Comparison of ENCODE assay signal across 2 cellular contexts in genomic region chr16:11564046-11564926, GRCh38.
TF ChIP-seq lines count a peak whose summit lies in the region.

No MANE protein-coding gene starts in this region.

TF ChIP-seq in liver, 16 proteins besides CTCF, POLR2A, EP300 and RAD21 (continued from another document):
- TF ChIP-seq ATF3 (IDR thresholded peaks at IDR 0.05) (no peak), ZBTB33 (IDR thresholded peaks at IDR 0.05) (no peak), JUND (IDR thresholded peaks at IDR 0.05) (no peak), EGR1 (IDR thresholded peaks at IDR 0.05; ENCODE audit: low read depth in 2 of 2) (no peak), MAX (IDR thresholded peaks at IDR 0.05) (no peak), GABPA (IDR thresholded peaks at IDR 0.05 in 1 of 2, conservative IDR thresholded peaks at IDR 0.05 in 1 of 2) (no peak), NR2F2 (IDR thresholded peaks at IDR 0.05) (peak; percentile 58), HNF4G (IDR thresholded peaks at IDR 0.05) (peak; percentile 16), RXRA (IDR thresholded peaks at IDR 0.05) (peak; percentile 48 to 60)

TF ChIP-seq in SK-N-SH, 30 proteins besides CTCF, POLR2A, EP300 and RAD21 (continued from another document):
- TF ChIP-seq EZH2phosphoT487 (IDR thresholded peaks at IDR 0.05; ENCODE audit: borderline replicate concordance, low read depth), result no peak
- no peak for TF ChIP-seq TCF12 (IDR thresholded peaks at IDR 0.05)
- no peak for TF ChIP-seq NRF1 (IDR thresholded peaks at IDR 0.05; ENCODE audit: low read depth, low read length)
- no peak for TF ChIP-seq TEAD4 (IDR thresholded peaks at IDR 0.05; ENCODE audit: borderline replicate concordance, insufficient read depth)
- no peak for TF ChIP-seq GATA2 (CRISPR knock-in tag; IDR thresholded peaks at IDR 0.05)
- TF ChIP-seq RCOR1 (IDR thresholded peaks at IDR 0.05; ENCODE audit: low read length), result no peak
TF ChIP-seq in SK-N-SH: peak in this region for 0.
